1 cellular context compared by ENCODE assay signal in the genomic region with DNA sequence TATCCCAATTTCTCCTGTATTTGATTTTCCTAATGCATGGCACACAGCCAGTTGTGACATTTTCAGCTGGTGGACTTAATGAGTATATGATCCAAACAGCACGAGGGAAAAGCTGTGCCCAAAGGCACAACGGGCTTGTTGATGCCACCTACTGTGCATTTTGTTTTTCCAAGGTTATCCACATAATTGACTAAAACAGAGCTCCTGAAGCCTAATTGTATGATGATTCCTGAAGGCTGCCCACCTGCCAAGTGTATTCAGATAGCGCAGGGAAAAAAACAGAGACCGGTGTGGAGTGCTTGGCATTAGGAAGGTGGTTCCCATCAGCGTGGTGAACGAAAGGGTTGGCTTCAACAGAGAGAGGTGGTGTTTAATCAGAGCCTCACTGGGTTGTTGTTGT.
TF ChIP-seq lines count a peak whose summit lies in the region.

No MANE protein-coding gene starts in this region.

TF ChIP-seq in HEK293, 187 proteins besides CTCF, POLR2A, EP300 and RAD21:
- TF ChIP-seq, protein P1, sequence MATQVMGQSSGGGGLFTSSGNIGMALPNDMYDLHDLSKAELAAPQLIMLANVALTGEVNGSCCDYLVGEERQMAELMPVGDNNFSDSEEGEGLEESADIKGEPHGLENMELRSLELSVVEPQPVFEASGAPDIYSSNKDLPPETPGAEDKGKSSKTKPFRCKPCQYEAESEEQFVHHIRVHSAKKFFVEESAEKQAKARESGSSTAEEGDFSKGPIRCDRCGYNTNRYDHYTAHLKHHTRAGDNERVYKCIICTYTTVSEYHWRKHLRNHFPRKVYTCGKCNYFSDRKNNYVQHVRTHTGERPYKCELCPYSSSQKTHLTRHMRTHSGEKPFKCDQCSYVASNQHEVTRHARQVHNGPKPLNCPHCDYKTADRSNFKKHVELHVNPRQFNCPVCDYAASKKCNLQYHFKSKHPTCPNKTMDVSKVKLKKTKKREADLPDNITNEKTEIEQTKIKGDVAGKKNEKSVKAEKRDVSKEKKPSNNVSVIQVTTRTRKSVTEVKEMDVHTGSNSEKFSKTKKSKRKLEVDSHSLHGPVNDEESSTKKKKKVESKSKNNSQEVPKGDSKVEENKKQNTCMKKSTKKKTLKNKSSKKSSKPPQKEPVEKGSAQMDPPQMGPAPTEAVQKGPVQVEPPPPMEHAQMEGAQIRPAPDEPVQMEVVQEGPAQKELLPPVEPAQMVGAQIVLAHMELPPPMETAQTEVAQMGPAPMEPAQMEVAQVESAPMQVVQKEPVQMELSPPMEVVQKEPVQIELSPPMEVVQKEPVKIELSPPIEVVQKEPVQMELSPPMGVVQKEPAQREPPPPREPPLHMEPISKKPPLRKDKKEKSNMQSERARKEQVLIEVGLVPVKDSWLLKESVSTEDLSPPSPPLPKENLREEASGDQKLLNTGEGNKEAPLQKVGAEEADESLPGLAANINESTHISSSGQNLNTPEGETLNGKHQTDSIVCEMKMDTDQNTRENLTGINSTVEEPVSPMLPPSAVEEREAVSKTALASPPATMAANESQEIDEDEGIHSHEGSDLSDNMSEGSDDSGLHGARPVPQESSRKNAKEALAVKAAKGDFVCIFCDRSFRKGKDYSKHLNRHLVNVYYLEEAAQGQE (tag by site-specific recombination; IDR thresholded peaks at IDR 0.05), result no peak
- TF ChIP-seq ZNF354C (tag by site-specific recombination; IDR thresholded peaks at IDR 0.05; ENCODE audit: borderline replicate concordance, low read depth) (no peak), ZNF544 (tag by site-specific recombination; IDR thresholded peaks at IDR 0.05) (no peak), ZNF394 (tag by site-specific recombination; IDR thresholded peaks at IDR 0.05; ENCODE audit: borderline replicate concordance) (no peak), ZNF341 (tag by site-specific recombination; IDR thresholded peaks at IDR 0.05; ENCODE audit: low read depth) (no peak), ZNF211 (tag by site-specific recombination; IDR thresholded peaks at IDR 0.05; ENCODE audit: low read depth) (no peak), ZNF202 (tag by site-specific recombination; IDR thresholded peaks at IDR 0.05; ENCODE audit: borderline replicate concordance) (no peak), ZBTB21 (tag by site-specific recombination; IDR thresholded peaks at IDR 0.05) (no peak), ZBTB8A (tag by site-specific recombination; IDR thresholded peaks at IDR 0.05) (peak; percentile 47), ZNF791 (tag by site-specific recombination; IDR thresholded peaks at IDR 0.05) (no peak), ZNF280D (tag by site-specific recombination; IDR thresholded peaks at IDR 0.05) (no peak), OSR2 (tag by site-specific recombination; IDR thresholded peaks at IDR 0.05) (peak; percentile 72; the same call in 1 of the 2 replicates), ZEB2 (tag by site-specific recombination; IDR thresholded peaks at IDR 0.05) (no peak), ZNF221 (tag by site-specific recombination; IDR thresholded peaks at IDR 0.05; ENCODE audit: borderline replicate concordance) (no peak), ZBTB1 (tag by site-specific recombination; IDR thresholded peaks at IDR 0.05) (no peak), FEZF1 (tag by site-specific recombination; IDR thresholded peaks at IDR 0.05) (peak; percentile 78), OVOL3 (tag by site-specific recombination; IDR thresholded peaks at IDR 0.05) (no peak), ZNF391 (tag by site-specific recombination; IDR thresholded peaks at IDR 0.05; ENCODE audit: borderline replicate concordance, low read depth) (no peak), ZNF571 (tag by site-specific recombination; IDR thresholded peaks at IDR 0.05) (no peak), MYNN (tag by site-specific recombination; IDR thresholded peaks at IDR 0.05; ENCODE audit: borderline replicate concordance) (no peak), ZIC2 (tag by site-specific recombination; IDR thresholded peaks at IDR 0.05) (peak; percentile 79), ZNF610 (tag by site-specific recombination; IDR thresholded peaks at IDR 0.05; ENCODE audit: borderline replicate concordance) (no peak), ZNF112 (tag by site-specific recombination; IDR thresholded peaks at IDR 0.05) (no peak), ZBTB44 (tag by site-specific recombination; IDR thresholded peaks at IDR 0.05) (no peak), ZNF843 (tag by site-specific recombination; IDR thresholded peaks at IDR 0.05) (peak; percentile 47; the same call in 1 of the 2 replicates), PATZ1 (tag by site-specific recombination; IDR thresholded peaks at IDR 0.05) (no peak)
- TF ChIP-seq, protein P2, sequence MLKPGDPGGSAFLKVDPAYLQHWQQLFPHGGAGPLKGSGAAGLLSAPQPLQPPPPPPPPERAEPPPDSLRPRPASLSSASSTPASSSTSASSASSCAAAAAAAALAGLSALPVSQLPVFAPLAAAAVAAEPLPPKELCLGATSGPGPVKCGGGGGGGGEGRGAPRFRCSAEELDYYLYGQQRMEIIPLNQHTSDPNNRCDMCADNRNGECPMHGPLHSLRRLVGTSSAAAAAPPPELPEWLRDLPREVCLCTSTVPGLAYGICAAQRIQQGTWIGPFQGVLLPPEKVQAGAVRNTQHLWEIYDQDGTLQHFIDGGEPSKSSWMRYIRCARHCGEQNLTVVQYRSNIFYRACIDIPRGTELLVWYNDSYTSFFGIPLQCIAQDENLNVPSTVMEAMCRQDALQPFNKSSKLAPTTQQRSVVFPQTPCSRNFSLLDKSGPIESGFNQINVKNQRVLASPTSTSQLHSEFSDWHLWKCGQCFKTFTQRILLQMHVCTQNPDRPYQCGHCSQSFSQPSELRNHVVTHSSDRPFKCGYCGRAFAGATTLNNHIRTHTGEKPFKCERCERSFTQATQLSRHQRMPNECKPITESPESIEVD (tag by site-specific recombination; IDR thresholded peaks at IDR 0.05), result peak; percentile 48; the same call in 1 of the 2 replicates
- TF ChIP-seq, protein P3, sequence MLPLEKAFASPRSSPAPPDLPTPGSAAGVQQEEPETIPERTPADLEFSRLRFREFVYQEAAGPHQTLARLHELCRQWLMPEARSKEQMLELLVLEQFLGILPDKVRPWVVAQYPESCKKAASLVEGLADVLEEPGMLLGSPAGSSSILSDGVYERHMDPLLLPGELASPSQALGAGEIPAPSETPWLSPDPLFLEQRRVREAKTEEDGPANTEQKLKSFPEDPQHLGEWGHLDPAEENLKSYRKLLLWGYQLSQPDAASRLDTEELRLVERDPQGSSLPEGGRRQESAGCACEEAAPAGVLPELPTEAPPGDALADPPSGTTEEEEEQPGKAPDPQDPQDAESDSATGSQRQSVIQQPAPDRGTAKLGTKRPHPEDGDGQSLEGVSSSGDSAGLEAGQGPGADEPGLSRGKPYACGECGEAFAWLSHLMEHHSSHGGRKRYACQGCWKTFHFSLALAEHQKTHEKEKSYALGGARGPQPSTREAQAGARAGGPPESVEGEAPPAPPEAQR (tag by site-specific recombination; IDR thresholded peaks at IDR 0.05), result no peak
- TF ChIP-seq, protein P4, sequence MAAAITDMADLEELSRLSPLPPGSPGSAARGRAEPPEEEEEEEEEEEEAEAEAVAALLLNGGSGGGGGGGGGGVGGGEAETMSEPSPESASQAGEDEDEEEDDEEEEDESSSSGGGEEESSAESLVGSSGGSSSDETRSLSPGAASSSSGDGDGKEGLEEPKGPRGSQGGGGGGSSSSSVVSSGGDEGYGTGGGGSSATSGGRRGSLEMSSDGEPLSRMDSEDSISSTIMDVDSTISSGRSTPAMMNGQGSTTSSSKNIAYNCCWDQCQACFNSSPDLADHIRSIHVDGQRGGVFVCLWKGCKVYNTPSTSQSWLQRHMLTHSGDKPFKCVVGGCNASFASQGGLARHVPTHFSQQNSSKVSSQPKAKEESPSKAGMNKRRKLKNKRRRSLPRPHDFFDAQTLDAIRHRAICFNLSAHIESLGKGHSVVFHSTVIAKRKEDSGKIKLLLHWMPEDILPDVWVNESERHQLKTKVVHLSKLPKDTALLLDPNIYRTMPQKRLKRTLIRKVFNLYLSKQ (tag by site-specific recombination; IDR thresholded peaks at IDR 0.05; ENCODE audit: borderline replicate concordance), result no peak
TF ChIP-seq in HEK293: peak in this region for 6.
